10 cellular contexts compared by ENCODE assay signal in genomic region chr6:133977983-133978895, GRCh38. TPM values are rescaled to one million over a fixed set of nuclear protein-coding genes. Genes with fewer than 3 reads are reported as not detected.
DNase-seq lines count a peak whose midpoint lies in the region; ATAC-seq and TF ChIP-seq lines count a peak whose summit lies in the region.
"Had no signal": no experiment of that assay in that cellular context is flagged by ENCODE, and none has a peak within 500 bp of the region (broad histone marks: within the 10 kb centered on the region; RNA-seq: fewer than 3 reads in every experiment).

No MANE protein-coding gene starts in this region.

- in situ Hi-C loops in astrocyte of the cerebellum (cut with HindIII; ENCODE audit: low sequenced_read_pairs): no loop called here

- H3K27me3 ChIP-seq in left lung (no peaks in the 10 kb centered on the region), esophagus squamous epithelium (no peaks in the 10 kb centered on the region)
- no peaks in the 10 kb centered on the region for H3K27me3 ChIP-seq in CD4-positive, alpha-beta T cell (ENCODE audit: control insufficient read depth, insufficient read depth, low read length)

- no peak overlapping the region for H3K4me3 ChIP-seq in astrocyte of the cerebellum (ENCODE audit: low read depth, low read length)
- H3K4me3 ChIP-seq in left lung: no peak overlapping the region
- no peak overlapping the region for H3K4me3 ChIP-seq in esophagus squamous epithelium

- CTCF ChIA-PET in CD4-positive, alpha-beta T cell (lab: Charles Lee): interaction anchor here (0.8 to 1.0 kb wide), 2 partner anchors 37 to 57 kb away, joined by 3 read pairs; no protein-coding TSS in a partner anchor

- DNase-seq in EL: peak; percentile 75
- DNase-seq in astrocyte of the cerebellum (ENCODE audit: low read depth): peak; percentile 26
- no peak for DNase-seq in left lung
- no peak for DNase-seq in esophagus squamous epithelium (lab: John Stamatoyannopoulos, UW)
- DNase-seq in T-helper 2 cell treated with Interferon-gamma antibody and Interleukin-4, amounts not matched to agents 5 μg/mL and 100 μg/mL, for 36 hours (ENCODE audit: low spot score): no peak
- DNase-seq in CD4-positive, alpha-beta T cell: no peak

- peaks cover 0 to 14% of the 10 kb centered on the region in 2 donors for H3K36me3 ChIP-seq in left lung
- H3K36me3 ChIP-seq in esophagus squamous epithelium: peaks cover 0 to 24% (median 0%) of the 10 kb centered on the region in 3 donors

- TF ChIP-seq CTCF in astrocyte of the cerebellum (IDR thresholded peaks at IDR 0.05; ENCODE audit: low read depth, low read length, missing control alignments): no peak
- TF ChIP-seq CTCF in left lung (IDR thresholded peaks at IDR 0.05): no peak
- no peak for TF ChIP-seq CTCF in esophagus squamous epithelium (IDR thresholded peaks at IDR 0.05)
- no peak for TF ChIP-seq CTCF in CD4-positive, alpha-beta T cell (IDR thresholded peaks at IDR 0.05)

- 12 to 24% methylated on average over 2 of the region's 2 CpGs for WGBS in esophagus squamous epithelium, 2 donors

- no peak for TF ChIP-seq POLR2A in esophagus squamous epithelium (IDR thresholded peaks at IDR 0.05)

- intact Hi-C loops in left lung (cut with DNase I) (no loop called here), esophagus squamous epithelium (cut with DNase I) (loop anchor here (5.0 kb wide), 1 partner anchor 84 kb away; no protein-coding TSS in a partner anchor)
- intact Hi-C loops in CD4-positive, alpha-beta T cell (cut with DNase I, micrococcal nuclease): loop anchor here in 1 of 2 experiments (10.0 kb wide), 1 partner anchor 117 kb away; no protein-coding TSS in a partner anchor

- H3K27ac ChIP-seq in left lung: no peak overlapping the region
- no peak overlapping the region for H3K27ac ChIP-seq in esophagus squamous epithelium
- no peak overlapping the region for H3K27ac ChIP-seq in CD4-positive, alpha-beta T cell (ENCODE audit: low read depth, low read length)

- no peak overlapping the region for H3K27ac Mint-ChIP-seq in T-helper 2 cell treated with Interferon-gamma antibody and Interleukin-4, amounts not matched to agents 5 μg/mL and 100 μg/mL, for 36 hours
- no peak overlapping the region for H3K27ac Mint-ChIP-seq in CD4-positive, alpha-beta T cell
- H3K27ac Mint-ChIP-seq: activated naive CD4-positive, alpha-beta T cell treated with anti-CD3 and anti-CD28 coated beads, Interleukin-2, amount 50 U/mL, for 24 hours had no signal

- H3K27me3 Mint-ChIP-seq in T-helper 2 cell treated with Interferon-gamma antibody and Interleukin-4, amounts not matched to agents 5 μg/mL and 100 μg/mL, for 36 hours (ENCODE audit: low read depth): no peaks in the 10 kb centered on the region
- no peaks in the 10 kb centered on the region for H3K27me3 Mint-ChIP-seq in CD4-positive, alpha-beta T cell
- H3K27me3 Mint-ChIP-seq: activated naive CD4-positive, alpha-beta T cell treated with anti-CD3 and anti-CD28 coated beads, Interleukin-2, amount 50 U/mL, for 24 hours had no signal

- no peak overlapping the region for H3K4me3 Mint-ChIP-seq in T-helper 2 cell treated with Interferon-gamma antibody and Interleukin-4, amounts not matched to agents 5 μg/mL and 100 μg/mL, for 36 hours
- no peak overlapping the region for H3K4me3 Mint-ChIP-seq in CD4-positive, alpha-beta T cell
- H3K4me3 Mint-ChIP-seq: activated naive CD4-positive, alpha-beta T cell treated with anti-CD3 and anti-CD28 coated beads, Interleukin-2, amount 50 U/mL, for 24 hours; neural crest cell had no signal

- peaks cover 13% of the 10 kb centered on the region for H3K4me1 Mint-ChIP-seq in T-helper 2 cell treated with Interferon-gamma antibody and Interleukin-4, amounts not matched to agents 5 μg/mL and 100 μg/mL, for 36 hours (ENCODE audit: low read depth)
- H3K4me1 Mint-ChIP-seq in CD4-positive, alpha-beta T cell (ENCODE audit: low read depth): peaks cover 44% of the 10 kb centered on the region

- no peaks in the 10 kb centered on the region for H3K9me3 Mint-ChIP-seq in T-helper 2 cell treated with Interferon-gamma antibody and Interleukin-4, amounts not matched to agents 5 μg/mL and 100 μg/mL, for 36 hours
- no peaks in the 10 kb centered on the region for H3K9me3 Mint-ChIP-seq in CD4-positive, alpha-beta T cell
- H3K9me3 Mint-ChIP-seq: activated naive CD4-positive, alpha-beta T cell treated with anti-CD3 and anti-CD28 coated beads, Interleukin-2, amount 50 U/mL, for 24 hours; neural crest cell had no signal

- ATAC-seq in HG02885 (IDR thresholded peaks at IDR 0.05; ENCODE audit: poor library complexity, unreplicated experiment): peak; percentile 74
- peak; percentile 92 for ATAC-seq in left lung
- no peak for ATAC-seq in HG03097 (IDR thresholded peaks at IDR 0.05; ENCODE audit: low FRiP score, unreplicated experiment)
- no peak for ATAC-seq in CD4-positive, alpha-beta T cell (ENCODE audit: poor library complexity)

- POLR2A ChIA-PET in CD4-positive, alpha-beta T cell (lab: Charles Lee): interaction anchor here (1.0 kb wide), 1 partner anchor 26 kb away, joined by 3 read pairs; the partner anchor contains the start of gene TBPL1

- H3K4me1 ChIP-seq in left lung (peaks cover 0 to 15% of the 10 kb centered on the region in 2 donors), esophagus squamous epithelium (peaks cover 0 to 19% (median 9%) of the 10 kb centered on the region in 3 donors)

- H3K36me3 Mint-ChIP-seq in T-helper 2 cell treated with Interferon-gamma antibody and Interleukin-4, amounts not matched to agents 5 μg/mL and 100 μg/mL, for 36 hours (ENCODE audit: low read depth): peaks cover 16% of the 10 kb centered on the region
- H3K36me3 Mint-ChIP-seq in CD4-positive, alpha-beta T cell (ENCODE audit: low read depth): peaks cover 24% of the 10 kb centered on the region

- H3K9me3 ChIP-seq in left lung (no peaks in the 10 kb centered on the region), esophagus squamous epithelium (no peaks in the 10 kb centered on the region)
- H3K9me3 ChIP-seq in CD4-positive, alpha-beta T cell (ENCODE audit: control insufficient read depth, low read length): no peaks in the 10 kb centered on the region

RNA-seq across cellular contexts. Expression of gene TBPL1, which starts 25.2 kb away (rescaled TPM):
- total RNA-seq in left lung (10 to 100 TPM; 20.4 to 22.6 TPM), esophagus squamous epithelium (10 to 100 TPM in 2 of 4 donors, 1 to 10 TPM in 2; 9.0 to 27.5 (median 12.0) TPM)
- total RNA-seq in CD4-positive, alpha-beta T cell: 10 to 100 TPM; 34.7 to 37.3 TPM

Comparison
In these comparisons a context has a peak if more than half of its experiments do, and no peak if none do; other contexts are left out.
1. DNase-seq: peak in EL (single experiment) and astrocyte of the cerebellum (single experiment); none in left lung (0 of 2), esophagus squamous epithelium (single experiment), T-helper 2 cell treated with Interferon-gamma antibody and Interleukin-4, amounts not matched to agents 5 μg/mL and 100 μg/mL, for 36 hours (single experiment) and CD4-positive, alpha-beta T cell (0 of 10).
2. ATAC-seq: peak in HG02885 (single experiment) and left lung (single experiment); none in HG03097 (single experiment) and CD4-positive, alpha-beta T cell (single experiment).